Comparison of ENCODE assay signal across 9 cellular contexts in the genomic region with DNA sequence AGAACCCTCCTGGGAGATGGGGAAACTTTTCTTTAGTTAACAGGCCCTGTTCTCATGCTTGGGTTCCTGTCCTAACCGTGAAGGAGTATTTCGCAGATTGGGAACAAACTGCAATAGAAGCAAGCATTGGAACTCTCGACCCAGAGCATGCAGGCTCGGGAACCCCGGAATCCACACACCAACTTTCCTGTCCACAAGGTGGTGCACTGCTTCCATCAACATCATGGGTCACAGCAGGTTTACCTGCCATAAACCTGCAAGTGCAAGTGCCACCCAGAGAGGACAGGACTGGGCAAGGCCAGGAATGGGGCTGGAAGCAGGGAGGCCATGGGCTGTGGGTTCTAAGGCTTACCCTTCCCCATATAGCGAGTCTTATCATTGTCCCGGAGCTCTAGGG. TPM values are rescaled to one million over a fixed set of nuclear protein-coding genes. Genes with fewer than 3 reads are reported as not detected.
A peak's percentile ranks its signal among the peaks of the same experiment; 100 is the strongest.
DNase-seq lines count a peak whose midpoint lies in the region; ATAC-seq, FAIRE-seq and TF ChIP-seq lines count a peak whose summit lies in the region.
"Had no signal": no experiment of that assay in that cellular context is flagged by ENCODE, and none has a peak within 500 bp of the region (broad histone marks: within the 10 kb centered on the region; RNA-seq: fewer than 3 reads in every experiment).

No MANE protein-coding gene starts in this region.

- FAIRE-seq in GM19239 (lab: Jason Lieb, UNC): no peak
- FAIRE-seq: islet of Langerhans had no signal

- H3K4me3 Mint-ChIP-seq in naive thymus-derived CD4-positive, alpha-beta T cell: peak overlapping the region in 1 of 10 donors; percentile 99

- no peaks in the 10 kb centered on the region for H3K9me3 Mint-ChIP-seq in naive thymus-derived CD4-positive, alpha-beta T cell

- no peaks in the 10 kb centered on the region for H3K27me3 ChIP-seq in brain microvascular endothelial cell (replicated peaks)
- no peaks in the 10 kb centered on the region for H3K27me3 ChIP-seq in naive thymus-derived CD4-positive, alpha-beta T cell (ENCODE audit: control insufficient read depth in 2 of 2, insufficient read depth in 2 of 2, low read length in 2 of 2)

- peaks cover 30 to 87% (median 56%) of the 10 kb centered on the region in 7 donors for H3K4me1 Mint-ChIP-seq in naive thymus-derived CD4-positive, alpha-beta T cell

- POLR2A ChIA-PET in naive thymus-derived CD4-positive, alpha-beta T cell (lab: Charles Lee): interaction anchor here (1.6 kb wide), 1 partner anchor 12 kb away, joined by 3 read pairs; no protein-coding TSS in a partner anchor

- no peak for TF ChIP-seq EP300 in Ishikawa (IDR thresholded peaks at IDR 0.05; ENCODE audit: borderline replicate concordance)

- TF ChIP-seq CTCF in brain microvascular endothelial cell (IDR thresholded peaks at IDR 0.05; ENCODE audit: low read depth, low read length, missing control alignments): peak; percentile 54

- H3K36me3 Mint-ChIP-seq in naive thymus-derived CD4-positive, alpha-beta T cell: peaks cover 8 to 81% (median 34%) of the 10 kb centered on the region in 5 donors

- H3K36me3 ChIP-seq in brain microvascular endothelial cell (replicated peaks): peaks cover 94% of the 10 kb centered on the region
- peaks cover 48 to 82% (median 51%) of the 10 kb centered on the region in 3 experiments for H3K36me3 ChIP-seq in naive thymus-derived CD4-positive, alpha-beta T cell (ENCODE audit: control insufficient read depth in 2 of 3, insufficient read depth in 3 of 3, low read length in 3 of 3)

- H3K27ac Mint-ChIP-seq in naive thymus-derived CD4-positive, alpha-beta T cell: peak overlapping the region in 5 of 9 donors; percentile 25 to 73 (median 69)

- H3K4me3 ChIP-seq in brain microvascular endothelial cell (ENCODE audit: low read depth, low read length): no peak overlapping the region
- H3K4me3 ChIP-seq in naive thymus-derived CD4-positive, alpha-beta T cell (ENCODE audit: low read length): no peak overlapping the region

- ATAC-seq in naive thymus-derived CD4-positive, alpha-beta T cell: peak; percentile 18
- ATAC-seq in GM21529 (IDR thresholded peaks at IDR 0.05; ENCODE audit: unreplicated experiment): no peak

- no peaks in the 10 kb centered on the region for H3K9me3 ChIP-seq in naive thymus-derived CD4-positive, alpha-beta T cell (ENCODE audit: control insufficient read depth in 2 of 3, low read length in 3 of 3)

- H3K27ac ChIP-seq in brain microvascular endothelial cell (no peak overlapping the region), substantia nigra (ENCODE audit: low read depth, low read length, poor library complexity, severe bottlenecking) (no peak overlapping the region)
- no peak overlapping the region for H3K27ac ChIP-seq in naive thymus-derived CD4-positive, alpha-beta T cell (ENCODE audit: low read depth, low read length)

- H3K4me1 ChIP-seq in naive thymus-derived CD4-positive, alpha-beta T cell (ENCODE audit: control insufficient read depth in 2 of 2, insufficient read depth in 2 of 2, low read length in 2 of 2): peaks cover 38% of the 10 kb centered on the region in 2 donors

- CTCF ChIA-PET in naive thymus-derived CD4-positive, alpha-beta T cell (lab: Charles Lee): interaction anchor here (1.4 to 2.1 kb wide), 2 partner anchors 9 to 133 kb away, joined by 4 to 6 read pairs; no protein-coding TSS in a partner anchor

- no peaks in the 10 kb centered on the region for H3K27me3 Mint-ChIP-seq in naive thymus-derived CD4-positive, alpha-beta T cell

- TF ChIP-seq RAD21 in Ishikawa (IDR thresholded peaks at IDR 0.05; ENCODE audit: low read depth): peak; percentile 42; the same call in 1 of the 2 replicates

- intact Hi-C loops in naive thymus-derived CD4-positive, alpha-beta T cell (cut with micrococcal nuclease): loop anchor here (1.0 to 10.0 kb wide), 2 partner anchors 134 to 953 kb away; partner anchors contain the start of gene CLSTN1 (in 1 of the 2)

- peak; percentile 41 for DNase-seq in Caki2 (ENCODE audit: low read depth)
- DNase-seq in brain microvascular endothelial cell: no peak
- no peak for DNase-seq in naive thymus-derived CD4-positive, alpha-beta T cell
- no peak for DNase-seq in GM19239 (ENCODE audit: insufficient read length, low spot score)
- DNase-seq in NOMO-1 treated with dmso at 0.1 percent for 144 hours (lab: John Stamatoyannopoulos, UW; ENCODE audit: unreplicated experiment): no peak
- DNase-seq in substantia nigra (lab: John Stamatoyannopoulos, UW): no peak

- in situ Hi-C loops in Caki2 (cut with HindIII; ENCODE audit: low pct_unique_long_range_greater_than_20kb, low sequenced_read_pairs): no loop called here
- in situ Hi-C loops in brain microvascular endothelial cell (cut with HindIII; ENCODE audit: low pct_ligation_motif_present, low sequenced_read_pairs): no loop called here

TF ChIP-seq in Ishikawa, 13 proteins besides CTCF, POLR2A, EP300 and RAD21:
- TF ChIP-seq YY1 (IDR thresholded peaks at IDR 0.05; ENCODE audit: low read depth) (no peak), MAX (IDR thresholded peaks at IDR 0.05) (no peak), REST (IDR thresholded peaks at IDR 0.05; ENCODE audit: low read depth) (no peak), CREB1 (IDR thresholded peaks at IDR 0.05; ENCODE audit: low read depth) (no peak), TAF1 (IDR thresholded peaks at IDR 0.05; ENCODE audit: low read depth) (no peak), TEAD4 (IDR thresholded peaks at IDR 0.05) (no peak), NFIC (IDR thresholded peaks at IDR 0.05) (no peak), CEBPB (IDR thresholded peaks at IDR 0.05) (no peak), USF1 (IDR thresholded peaks at IDR 0.05) (no peak), ZBTB7A (IDR thresholded peaks at IDR 0.05; ENCODE audit: low read depth) (no peak), EGR1 (IDR thresholded peaks at IDR 0.05) (no peak)
TF ChIP-seq in Ishikawa: peak in this region for 0.

RNA-seq across cellular contexts. Expression of gene ENO1, which starts 6.9 kb away (rescaled TPM):
- 3,891 and 4,382 TPM in 2 replicates for total RNA-seq in Caki2 (2014; rRNA removed; shearing (Covaris generic); ENCODE audit: low replicate concordance)
- total RNA-seq in naive thymus-derived CD4-positive, alpha-beta T cell: 1,000 to 10,000 TPM in 1 of 5 experiments, 100 to 1,000 TPM in 4; 198 to 3,569 (median 264) TPM
- 1,000 to 10,000 TPM in 1 of 2 donors, 100 to 1,000 TPM in 1; 944 to 1,140 TPM for polyA plus RNA-seq in naive thymus-derived CD4-positive, alpha-beta T cell

RNA-seq across cellular contexts. Expression of gene RERE, which starts 54.1 kb away (rescaled TPM):
- total RNA-seq in Caki2 (2014; rRNA removed; shearing (Covaris generic); ENCODE audit: low replicate concordance): 9.8 and 38.6 TPM in 2 replicates
- total RNA-seq in naive thymus-derived CD4-positive, alpha-beta T cell: 100 to 1,000 TPM in 4 of 5 experiments, 10 to 100 TPM in 1; 75.6 to 114 (median 107) TPM
- 1 to 10 TPM; 7.3 to 9.1 TPM for polyA plus RNA-seq in naive thymus-derived CD4-positive, alpha-beta T cell
